Comparison of ENCODE assay signal across 1 cellular context in genomic region chr1:221692643-221693042, GRCh38.
TF ChIP-seq lines count a peak whose summit lies in the region.

No MANE protein-coding gene starts in this region.

TF ChIP-seq in GM12878, 131 proteins besides CTCF, POLR2A, EP300 and RAD21:
- TF ChIP-seq USF1 (IDR thresholded peaks at IDR 0.05; ENCODE audit: borderline replicate concordance, extremely low read length, insufficient read depth, low read depth, low read length), result no peak
- no peak for TF ChIP-seq PAX8 (IDR thresholded peaks at IDR 0.05)
- TF ChIP-seq NR2F1 (conservative IDR thresholded peaks at IDR 0.05), result 0 out of 2 replicates have a peak, but pooled peaks have one; percentile 37
- no peak for TF ChIP-seq SKIL (IDR thresholded peaks at IDR 0.05; ENCODE audit: low read depth, poor library complexity, severe bottlenecking)
- 0 out of 2 replicates have a peak, but pooled peaks have one; percentile 21 for TF ChIP-seq IKZF1 (conservative IDR thresholded peaks at IDR 0.05)
- TF ChIP-seq CEBPB (IDR thresholded peaks at IDR 0.05; ENCODE audit: borderline replicate concordance in 1 of 2, low read depth in 2 of 2, low read length in 2 of 2), result no peak
- TF ChIP-seq CREM (IDR thresholded peaks at IDR 0.05; ENCODE audit: low read depth), result 0 out of 2 replicates have a peak, but pooled peaks have one; percentile 11
- no peak for TF ChIP-seq KLF5 (IDR thresholded peaks at IDR 0.05; ENCODE audit: partially characterized antibody)
- no peak for TF ChIP-seq ZBED1 (IDR thresholded peaks at IDR 0.05; ENCODE audit: borderline replicate concordance)
- peak; percentile 75 for TF ChIP-seq ATF7 (IDR thresholded peaks at IDR 0.05; ENCODE audit: low read depth)
- TF ChIP-seq TARDBP (IDR thresholded peaks at IDR 0.05; ENCODE audit: borderline replicate concordance), result no peak
- no peak for TF ChIP-seq ELK1 (IDR thresholded peaks at IDR 0.05; ENCODE audit: low read depth, low read length)
- no peak for TF ChIP-seq SMC3 (IDR thresholded peaks at IDR 0.05; ENCODE audit: borderline replicate concordance, low read length)
- TF ChIP-seq RUNX3 (IDR thresholded peaks at IDR 0.05; ENCODE audit: low read length), result peak; percentile 25; the same call in 1 of the 2 replicates
- no peak for TF ChIP-seq POU2F2 (IDR thresholded peaks at IDR 0.05; ENCODE audit: borderline replicate concordance, low read depth, low read length)
- no peak for TF ChIP-seq WRNIP1 (IDR thresholded peaks at IDR 0.05; ENCODE audit: borderline replicate concordance, low read depth, low read length)
- TF ChIP-seq DPF2 (IDR thresholded peaks at IDR 0.05), result 0 out of 2 replicates have a peak, but pooled peaks have one; percentile 35
- peak; percentile 50; the same call in 1 of the 2 replicates for TF ChIP-seq ZNF217 (IDR thresholded peaks at IDR 0.05)
- TF ChIP-seq HDAC2 (IDR thresholded peaks at IDR 0.05), result no peak
- TF ChIP-seq CBX3 (IDR thresholded peaks at IDR 0.05; ENCODE audit: borderline replicate concordance, low read depth), result no peak
- 0 out of 2 replicates have a peak, but pooled peaks have one; percentile 21 for TF ChIP-seq MTA2 (IDR thresholded peaks at IDR 0.05; ENCODE audit: low read depth)
- no peak for TF ChIP-seq CUX1 (IDR thresholded peaks at IDR 0.05; ENCODE audit: insufficient replicate concordance, low read depth, low read length)
- no peak for TF ChIP-seq SRF (IDR thresholded peaks at IDR 0.05; ENCODE audit: low read depth in 2 of 2, low read length in 2 of 2)
- no peak for TF ChIP-seq ZBTB11 (CRISPR knock-in tag; IDR thresholded peaks at IDR 0.05)
- TF ChIP-seq RCOR1 (conservative IDR thresholded peaks at IDR 0.05; ENCODE audit: low read depth, low read length), result no peak
- TF ChIP-seq JUNB (IDR thresholded peaks at IDR 0.05), result peak; percentile 75
- no peak for TF ChIP-seq REST (IDR thresholded peaks at IDR 0.05; ENCODE audit: low read depth, low read length)
